ENCODE assay signal across 11 cellular contexts in the genomic region with DNA sequence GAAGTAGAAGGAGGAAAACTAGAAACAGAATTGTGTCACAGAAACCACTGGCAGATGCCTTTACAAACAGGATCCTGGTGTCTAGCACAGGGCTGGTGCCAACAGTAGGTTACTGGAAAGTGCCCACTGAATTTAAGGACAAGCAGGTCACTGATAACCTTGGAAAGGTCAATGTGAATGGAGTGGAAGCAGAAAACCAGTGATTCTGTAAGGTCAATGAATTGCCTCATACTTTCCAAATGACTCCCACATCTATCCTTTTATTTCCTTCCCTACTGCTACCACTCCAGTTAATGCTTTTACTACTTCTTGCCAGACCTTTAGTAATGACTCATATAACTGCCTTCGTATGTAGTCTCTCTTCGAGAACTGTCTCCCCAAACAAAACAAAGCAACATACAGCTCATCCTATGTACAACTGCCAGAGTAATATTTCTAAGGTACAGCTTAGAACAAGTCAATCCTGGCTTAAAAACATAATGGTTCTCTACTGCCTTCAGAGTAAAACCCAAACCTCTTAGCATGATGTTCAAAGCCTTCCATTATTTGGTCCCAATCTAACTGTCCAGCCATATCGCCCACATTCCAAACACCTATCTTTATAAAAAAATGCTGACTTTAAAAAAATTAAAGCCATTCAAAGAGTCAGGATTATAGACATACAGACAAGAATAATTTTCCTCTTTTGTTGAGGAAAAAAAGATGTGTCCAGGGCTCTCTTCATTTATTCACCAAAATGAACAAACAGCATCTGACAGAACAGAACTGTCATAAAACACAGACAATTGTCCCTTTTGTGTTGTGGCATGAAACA. TPM values are rescaled to one million over a fixed set of nuclear protein-coding genes. Genes with fewer than 3 reads are reported as not detected.
A peak's percentile ranks its signal among the peaks of the same experiment; 100 is the strongest.
DNase-seq lines count a peak whose midpoint lies in the region; ATAC-seq, FAIRE-seq and TF ChIP-seq lines count a peak whose summit lies in the region.
"Had no signal": no experiment of that assay in that cellular context is flagged by ENCODE, and none has a peak within 500 bp of the region (broad histone marks: within the 10 kb centered on the region; RNA-seq: fewer than 3 reads in every experiment).

No MANE protein-coding gene starts in this region.

- no peaks in the 10 kb centered on the region for H3K9me3 ChIP-seq in gastrocnemius medialis
- H3K9me3 ChIP-seq: pancreas had no signal

- intact Hi-C loops in gastrocnemius medialis (cut with DNase I; ENCODE audit: low total_unique reads): no loop called here

- ATAC-seq in HG03439 (IDR thresholded peaks at IDR 0.05; ENCODE audit: unreplicated experiment) (peak; percentile 39), gastrocnemius medialis (peak in 1 of 2 donors; percentile 39), HG03571 (IDR thresholded peaks at IDR 0.05; ENCODE audit: unreplicated experiment) (no peak)

- no peak for TF ChIP-seq POLR2A in GM12891 (IDR thresholded peaks at IDR 0.05; ENCODE audit: low read depth, low read length)
- no peak for TF ChIP-seq POLR2A in gastrocnemius medialis (IDR thresholded peaks at IDR 0.05)

- no peaks in the 10 kb centered on the region for H3K27me3 ChIP-seq in brain microvascular endothelial cell (replicated peaks)
- no peaks in the 10 kb centered on the region for H3K27me3 ChIP-seq in gastrocnemius medialis
- H3K27me3 ChIP-seq: pancreas had no signal

- H3K4me1 ChIP-seq in gastrocnemius medialis: peaks cover 100% of the 10 kb centered on the region in 2 donors

- FAIRE-seq in GM12891 (lab: Jason Lieb, UNC): peak; percentile 78
- FAIRE-seq: colon, pancreas had no signal

- no peak overlapping the region for H3K4me3 ChIP-seq in brain microvascular endothelial cell (ENCODE audit: low read depth, low read length)
- H3K4me3 ChIP-seq in gastrocnemius medialis: no peak overlapping the region
- H3K4me3 ChIP-seq: pancreas had no signal

- peak overlapping the region; percentile 22 for H3K27ac ChIP-seq in brain microvascular endothelial cell
- peak overlapping the region; percentile 65 to 83 (median 72) for H3K27ac ChIP-seq in gastrocnemius medialis
- H3K27ac ChIP-seq: pancreas had no signal

- in situ Hi-C loops in brain microvascular endothelial cell (cut with HindIII; ENCODE audit: low pct_ligation_motif_present, low sequenced_read_pairs): no loop called here
- in situ Hi-C loops in gastrocnemius medialis (cut with MboI; ENCODE audit: low sequenced_read_pairs in 4 of 4): no loop called here

- TF ChIP-seq CTCF in brain microvascular endothelial cell (IDR thresholded peaks at IDR 0.05; ENCODE audit: low read depth, low read length, missing control alignments) (no peak), gastrocnemius medialis (IDR thresholded peaks at IDR 0.05 in 4 of 5, conservative IDR thresholded peaks at IDR 0.05 in 1 of 5) (no peak)

- DNase-seq in GM12891 (ENCODE audit: insufficient read length, low spot score): peak; percentile 1
- peak; percentile 55 for DNase-seq in brain microvascular endothelial cell
- DNase-seq in gastrocnemius medialis: no peak
- no peak for DNase-seq in NCI-H526 (lab: John Stamatoyannopoulos, UW)
- DNase-seq in GOT3 (lab: John Stamatoyannopoulos, UW): no peak
- DNase-seq in activated naive CD4-positive, alpha-beta T cell treated with Interleukin-2 at 50 U/mL for 16 hours: no peak
- DNase-seq: pancreas, SHP77 treated with DMSO at 0.1 percent for 48 hours had no signal

- no peaks in the 10 kb centered on the region for H3K36me3 ChIP-seq in brain microvascular endothelial cell (replicated peaks)
- H3K36me3 ChIP-seq in gastrocnemius medialis: no peaks in the 10 kb centered on the region
- H3K36me3 ChIP-seq: pancreas had no signal

TF ChIP-seq in GM12891, 5 proteins besides CTCF, POLR2A, EP300 and RAD21:
- TF ChIP-seq TAF1 (IDR thresholded peaks at IDR 0.05; ENCODE audit: low read depth, low read length): no peak
- no peak for TF ChIP-seq POU2F2 (IDR thresholded peaks at IDR 0.05; ENCODE audit: low read depth, low read length)

RNA-seq across cellular contexts. Expression of a gene that starts 52.5 kb away (rescaled TPM):
- polyA plus RNA-seq in GM12891 (2012; ENCODE audit: low read depth, missing spikeins): 58.2 TPM
- 10 to 100 TPM; 56.7 to 79.1 (median 64.4) TPM for total RNA-seq in gastrocnemius medialis

Comparison
In these comparisons a context has a peak if more than half of its experiments do, and no peak if none do; other contexts are left out.
1. DNase-seq: peak in GM12891 (single experiment) and brain microvascular endothelial cell (single experiment); none in gastrocnemius medialis (0 of 2), NCI-H526 (0 of 2), GOT3 (single experiment) and activated naive CD4-positive, alpha-beta T cell treated with Interleukin-2 at 50 U/mL for 16 hours (single experiment).